In the genomic region with DNA sequence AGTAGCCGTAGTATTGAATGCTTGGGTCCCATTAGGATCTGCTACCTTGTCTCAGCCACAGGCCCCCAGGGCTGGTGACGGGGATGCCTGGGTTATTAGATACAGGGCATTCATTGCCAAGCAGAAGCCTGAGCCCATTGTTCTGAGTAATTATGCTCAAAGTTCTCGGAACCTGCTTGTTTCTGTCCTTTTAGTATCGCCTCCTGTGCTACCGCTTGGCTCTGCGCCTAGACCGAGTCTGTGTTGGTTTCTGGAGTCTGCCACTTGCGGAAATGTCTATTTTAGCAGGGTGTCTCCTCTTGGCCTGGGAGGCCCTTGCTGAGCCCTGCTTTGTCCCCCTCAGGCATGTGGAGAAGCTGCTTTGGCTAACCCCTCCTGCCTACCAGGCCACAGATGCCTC, we compare ENCODE assay signal across 1 cellular context.
TF ChIP-seq lines count a peak whose summit lies in the region.

No MANE protein-coding gene starts in this region.

TF ChIP-seq in GM23338, 12 proteins besides CTCF, POLR2A, EP300 and RAD21:
- TF ChIP-seq ZNF331 (CRISPR knock-in tag; IDR thresholded peaks at IDR 0.05; ENCODE audit: low read depth) (no peak), STAT1 (IDR thresholded peaks at IDR 0.05; ENCODE audit: unreplicated experiment) (no peak), NANOG (IDR thresholded peaks at IDR 0.05; ENCODE audit: borderline replicate concordance) (no peak), CREB1 (CRISPR knock-in tag; IDR thresholded peaks at IDR 0.05; ENCODE audit: low read depth) (no peak), ZNF462 (CRISPR knock-in tag; IDR thresholded peaks at IDR 0.05) (no peak), POLR2AphosphoS5 (IDR thresholded peaks at IDR 0.05; ENCODE audit: low read depth) (no peak), EZH2 (IDR thresholded peaks at IDR 0.05; ENCODE audit: low read depth, unreplicated experiment) (no peak), ZNF114 (CRISPR knock-in tag; IDR thresholded peaks at IDR 0.05) (no peak), EZH2phosphoT487 (IDR thresholded peaks at IDR 0.05; ENCODE audit: unreplicated experiment) (no peak), JUNB (IDR thresholded peaks at IDR 0.05; ENCODE audit: unreplicated experiment) (no peak)
- TF ChIP-seq, protein P1, sequence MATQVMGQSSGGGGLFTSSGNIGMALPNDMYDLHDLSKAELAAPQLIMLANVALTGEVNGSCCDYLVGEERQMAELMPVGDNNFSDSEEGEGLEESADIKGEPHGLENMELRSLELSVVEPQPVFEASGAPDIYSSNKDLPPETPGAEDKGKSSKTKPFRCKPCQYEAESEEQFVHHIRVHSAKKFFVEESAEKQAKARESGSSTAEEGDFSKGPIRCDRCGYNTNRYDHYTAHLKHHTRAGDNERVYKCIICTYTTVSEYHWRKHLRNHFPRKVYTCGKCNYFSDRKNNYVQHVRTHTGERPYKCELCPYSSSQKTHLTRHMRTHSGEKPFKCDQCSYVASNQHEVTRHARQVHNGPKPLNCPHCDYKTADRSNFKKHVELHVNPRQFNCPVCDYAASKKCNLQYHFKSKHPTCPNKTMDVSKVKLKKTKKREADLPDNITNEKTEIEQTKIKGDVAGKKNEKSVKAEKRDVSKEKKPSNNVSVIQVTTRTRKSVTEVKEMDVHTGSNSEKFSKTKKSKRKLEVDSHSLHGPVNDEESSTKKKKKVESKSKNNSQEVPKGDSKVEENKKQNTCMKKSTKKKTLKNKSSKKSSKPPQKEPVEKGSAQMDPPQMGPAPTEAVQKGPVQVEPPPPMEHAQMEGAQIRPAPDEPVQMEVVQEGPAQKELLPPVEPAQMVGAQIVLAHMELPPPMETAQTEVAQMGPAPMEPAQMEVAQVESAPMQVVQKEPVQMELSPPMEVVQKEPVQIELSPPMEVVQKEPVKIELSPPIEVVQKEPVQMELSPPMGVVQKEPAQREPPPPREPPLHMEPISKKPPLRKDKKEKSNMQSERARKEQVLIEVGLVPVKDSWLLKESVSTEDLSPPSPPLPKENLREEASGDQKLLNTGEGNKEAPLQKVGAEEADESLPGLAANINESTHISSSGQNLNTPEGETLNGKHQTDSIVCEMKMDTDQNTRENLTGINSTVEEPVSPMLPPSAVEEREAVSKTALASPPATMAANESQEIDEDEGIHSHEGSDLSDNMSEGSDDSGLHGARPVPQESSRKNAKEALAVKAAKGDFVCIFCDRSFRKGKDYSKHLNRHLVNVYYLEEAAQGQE (IDR thresholded peaks at IDR 0.05; ENCODE audit: unreplicated experiment): no peak
- TF ChIP-seq, protein P2, sequence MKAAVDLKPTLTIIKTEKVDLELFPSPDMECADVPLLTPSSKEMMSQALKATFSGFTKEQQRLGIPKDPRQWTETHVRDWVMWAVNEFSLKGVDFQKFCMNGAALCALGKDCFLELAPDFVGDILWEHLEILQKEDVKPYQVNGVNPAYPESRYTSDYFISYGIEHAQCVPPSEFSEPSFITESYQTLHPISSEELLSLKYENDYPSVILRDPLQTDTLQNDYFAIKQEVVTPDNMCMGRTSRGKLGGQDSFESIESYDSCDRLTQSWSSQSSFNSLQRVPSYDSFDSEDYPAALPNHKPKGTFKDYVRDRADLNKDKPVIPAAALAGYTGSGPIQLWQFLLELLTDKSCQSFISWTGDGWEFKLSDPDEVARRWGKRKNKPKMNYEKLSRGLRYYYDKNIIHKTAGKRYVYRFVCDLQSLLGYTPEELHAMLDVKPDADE (IDR thresholded peaks at IDR 0.05): no peak
